ENCODE assay signal across 8 cellular contexts in the genomic region with DNA sequence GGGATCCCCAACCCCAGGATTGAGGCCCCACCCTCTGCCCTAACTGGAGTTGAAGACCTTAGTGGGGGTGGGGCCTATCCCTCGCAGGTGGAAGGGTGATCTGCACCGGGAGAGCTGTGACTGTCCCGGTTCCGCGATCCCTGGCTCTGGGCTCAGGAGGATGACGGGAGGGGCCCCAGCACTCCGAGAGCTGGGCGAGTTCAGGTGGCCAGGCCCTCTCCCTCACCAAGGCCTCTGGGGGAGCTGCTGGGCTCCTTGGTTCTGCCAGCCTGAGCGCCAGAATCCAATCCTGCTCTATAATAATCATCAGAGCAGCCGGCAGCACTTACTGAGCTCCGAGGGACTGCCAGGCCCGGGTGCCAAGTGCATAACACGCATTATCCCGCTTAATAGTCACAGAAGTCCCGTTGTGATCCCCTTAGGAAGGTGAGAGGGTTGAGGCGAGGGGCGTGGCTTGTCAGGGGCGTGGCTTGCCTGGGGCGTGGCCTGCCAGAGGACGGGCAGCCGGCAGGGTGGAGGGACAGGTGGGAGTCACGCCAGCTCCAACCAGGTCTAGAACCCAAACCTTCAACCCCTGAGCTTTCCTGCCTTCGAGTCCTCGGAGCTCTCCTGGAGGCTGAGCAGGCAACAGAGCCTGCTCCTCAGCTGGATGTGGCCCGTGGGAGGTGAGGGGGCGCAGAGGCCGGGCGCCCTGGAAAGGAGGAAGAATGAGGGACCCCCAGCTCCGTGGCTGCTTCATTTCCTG. TPM values are rescaled to one million over a fixed set of nuclear protein-coding genes. Genes with fewer than 3 reads are reported as not detected.
A peak's percentile ranks its signal among the peaks of the same experiment; 100 is the strongest.
DNase-seq lines count a peak whose midpoint lies in the region; ATAC-seq, FAIRE-seq and TF ChIP-seq lines count a peak whose summit lies in the region.

No MANE protein-coding gene starts in this region.

- intact Hi-C loops in PC-3 (cut with micrococcal nuclease) = no loop called here

- TF ChIP-seq CTCF in GM13977 (IDR thresholded peaks at IDR 0.05; ENCODE audit: extremely low read depth, insufficient read depth, missing control alignments) = no peak
- TF ChIP-seq CTCF in PC-3 (conservative IDR thresholded peaks at IDR 0.05; ENCODE audit: low read depth, low read length) = peak; percentile 55
- TF ChIP-seq CTCF in glutamatergic neuron (IDR thresholded peaks at IDR 0.05; ENCODE audit: partially characterized antibody, unreplicated experiment) = no peak
- peak; percentile 38 for TF ChIP-seq CTCF in retinal pigment epithelial cell (conservative IDR thresholded peaks at IDR 0.05; ENCODE audit: low read depth, low read length)

- H3K4me3 ChIP-seq in PC-3 (ENCODE audit: low read length) (peak overlapping the region; percentile 61), retinal pigment epithelial cell (ENCODE audit: low read length) (peak overlapping the region; percentile 32)

- peaks cover 15% of the 10 kb centered on the region for H3K4me1 Mint-ChIP-seq in glutamatergic neuron (ENCODE audit: low read depth, unreplicated experiment)

- H3K4me3 Mint-ChIP-seq in glutamatergic neuron (ENCODE audit: unreplicated experiment) = no peak overlapping the region

- no peaks in the 10 kb centered on the region for H3K79me2 ChIP-seq in PC-3 (ENCODE audit: low read length)

- H3K9ac ChIP-seq in PC-3 (ENCODE audit: low read length) = peak overlapping the region; percentile 20

- no peaks in the 10 kb centered on the region for H3K36me3 ChIP-seq in PC-3 (ENCODE audit: low read depth, low read length)

- no peaks in the 10 kb centered on the region for H3K36me3 Mint-ChIP-seq in glutamatergic neuron (ENCODE audit: unreplicated experiment)

- in situ Hi-C loops in GM13977 (cut with MboI; ENCODE audit: low pct_unique_long_range_greater_than_20kb, low sequenced_read_pairs, unreplicated experiment) = no loop called here

- no peak overlapping the region for H3K27ac Mint-ChIP-seq in glutamatergic neuron (ENCODE audit: unreplicated experiment)

- H2AFZ ChIP-seq in PC-3 (ENCODE audit: low read length) = peak overlapping the region; percentile 77

- peaks cover 7% of the 10 kb centered on the region for H3K9me3 Mint-ChIP-seq in glutamatergic neuron (ENCODE audit: unreplicated experiment)

- H3K4me1 ChIP-seq in PC-3 (ENCODE audit: insufficient read depth, low read length) = peaks cover 18% of the 10 kb centered on the region

- DNase-seq in GM13977 (ENCODE audit: low spot score) = peak; percentile 69
- DNase-seq in PC-3 = peak; percentile 62
- peak; percentile 59 for DNase-seq in activated gamma-delta T cell treated with Interleukin-2 at 50 U/mL for 16 hours
- peak; percentile 60 for DNase-seq in glutamatergic neuron
- DNase-seq in retinal pigment epithelial cell (ENCODE audit: low read depth) = no peak
- peak; percentile 62 for DNase-seq in urothelium cell line (ENCODE audit: low spot score)

- ATAC-seq in PC-3 = peak; percentile 82
- ATAC-seq in HG03159 (IDR thresholded peaks at IDR 0.05; ENCODE audit: unreplicated experiment) = no peak
- no peak for ATAC-seq in HG02623 (IDR thresholded peaks at IDR 0.05; ENCODE audit: unreplicated experiment)

- H3K27me3 ChIP-seq in PC-3 (ENCODE audit: low read length) = no peaks in the 10 kb centered on the region

- H3K4me2 ChIP-seq in PC-3 (ENCODE audit: low read length) = peak overlapping the region; percentile 78

- H4K20me1 ChIP-seq in PC-3 (ENCODE audit: low read length) = no peaks in the 10 kb centered on the region

- BruUV-seq in PC-3 (replicated peaks; lab: Mats Ljungman, UMichigan) = TSS peak; percentile 69

- CTCF ChIA-PET in PC-3 (lab: Charles Lee) = interaction anchor here (1.0 kb wide), 1 partner anchor 142 kb away, joined by 3 read pairs; no protein-coding TSS in a partner anchor

- no peaks in the 10 kb centered on the region for H3K9me2 ChIP-seq in PC-3 (replicated peaks; ENCODE audit: low read length)

- FAIRE-seq in urothelium cell line (lab: Jason Lieb, UNC) = no peak

- H3K27ac ChIP-seq in PC-3 (ENCODE audit: low read length) = no peak overlapping the region

- H3K27me3 Mint-ChIP-seq in glutamatergic neuron (ENCODE audit: unreplicated experiment) = peaks cover 8% of the 10 kb centered on the region

- H3F3A ChIP-seq in PC-3 (ENCODE audit: low read length, unreplicated experiment) = no peaks in the 10 kb centered on the region

- POLR2A ChIA-PET in PC-3 (lab: Charles Lee; ENCODE audit: unreplicated experiment) = interaction anchor here (0.7 kb wide), 1 partner anchor 20 kb away, joined by 3 read pairs; no protein-coding TSS in a partner anchor

- H3K9me3 ChIP-seq in PC-3 (ENCODE audit: low read length) = no peaks in the 10 kb centered on the region

RNA-seq across cellular contexts. Expression of gene SYT7, which starts 7.2 kb away (rescaled TPM):
- 21.5 and 23.2 TPM in 2 replicates for total RNA-seq in PC-3 (2014; rRNA removed)
- total RNA-seq in glutamatergic neuron (ENCODE audit: unreplicated experiment) = 93.6 TPM

Comparison
In these comparisons a context has a peak if more than half of its experiments do, and no peak if none do; other contexts are left out.
1. CTCF ChIP-seq: peak in PC-3 (single experiment) and retinal pigment epithelial cell (single experiment); none in GM13977 (single experiment) and glutamatergic neuron (single experiment).